ENCODE assay signal across 10 cellular contexts in genomic region chr12:89333564-89334252, GRCh38. TPM values are rescaled to one million over a fixed set of nuclear protein-coding genes. Genes with fewer than 3 reads are reported as not detected.
DNase-seq lines count a peak whose midpoint lies in the region; ATAC-seq and TF ChIP-seq lines count a peak whose summit lies in the region.
"Had no signal": no experiment of that assay in that cellular context is flagged by ENCODE, and none has a peak within 500 bp of the region (broad histone marks: within the 10 kb centered on the region; RNA-seq: fewer than 3 reads in every experiment).

No MANE protein-coding gene starts in this region.

- no peaks in the 10 kb centered on the region for H3K27me3 Mint-ChIP-seq in chondrocyte (ENCODE audit: low read depth)

- TF ChIP-seq CTCF in right atrium auricular region (IDR thresholded peaks at IDR 0.05) (no peak), chondrocyte (IDR thresholded peaks at IDR 0.05) (no peak), transverse colon (IDR thresholded peaks at IDR 0.05) (no peak), ascending aorta (IDR thresholded peaks at IDR 0.05) (no peak)

- H3K9me3 Mint-ChIP-seq in chondrocyte (ENCODE audit: low read depth) = peaks cover 13% of the 10 kb centered on the region

- DNase-seq in Right ventricle myocardium inferior (ENCODE audit: missing footprints) (no peak), right atrium auricular region (ENCODE audit: low spot score) (no peak), Kasumi-1 (lab: John Stamatoyannopoulos, UW) (peak; percentile 43 to 46), chondrocyte (ENCODE audit: low spot score) (no peak), transverse colon (peak; percentile 49), ascending aorta (ENCODE audit: low spot score in 2 of 2) (no peak), mesenteric fat pad (ENCODE audit: low spot score) (no peak)
- DNase-seq: CD8-positive, alpha-beta T cell; stomach had no signal

- H3K27me3 ChIP-seq in right atrium auricular region (no peaks in the 10 kb centered on the region), transverse colon (no peaks in the 10 kb centered on the region), ascending aorta (no peaks in the 10 kb centered on the region)
- H3K27me3 ChIP-seq: stomach had no signal

- H3K4me1 Mint-ChIP-seq in chondrocyte (ENCODE audit: low read depth) = peaks cover 7% of the 10 kb centered on the region

- in situ Hi-C loops in transverse colon (cut with MboI; ENCODE audit: low pct_ligation_motif_present in 1 of 4, low pct_unique_long_range_greater_than_20kb in 1 of 4, low sequenced_read_pairs in 3 of 4) = no loop called here

- H3K4me3 ChIP-seq in right atrium auricular region (no peak overlapping the region), transverse colon (no peak overlapping the region), ascending aorta (no peak overlapping the region)
- H3K4me3 ChIP-seq: stomach had no signal

- TF ChIP-seq EP300 in transverse colon (IDR thresholded peaks at IDR 0.05; ENCODE audit: low read depth) = no peak

- no peak overlapping the region for H3K4me3 Mint-ChIP-seq in chondrocyte (ENCODE audit: unreplicated experiment)
- H3K4me3 Mint-ChIP-seq: CD8-positive, alpha-beta T cell had no signal

- no peaks in the 10 kb centered on the region for H3K9me3 ChIP-seq in right atrium auricular region
- H3K9me3 ChIP-seq in transverse colon = peaks cover 0 to 3% of the 10 kb centered on the region in 2 donors
- H3K9me3 ChIP-seq in ascending aorta = peaks cover 0 to 7% of the 10 kb centered on the region in 2 donors

- WGBS in transverse colon (ENCODE audit: low coverage in 1 of 2), 2 donors = 26 to 52% methylated on average over 2 to 4 of the region's 4 CpGs

- peaks cover 5% of the 10 kb centered on the region for H3K36me3 Mint-ChIP-seq in chondrocyte (ENCODE audit: low read depth)
- H3K36me3 Mint-ChIP-seq: CD8-positive, alpha-beta T cell had no signal

- H3K27ac ChIP-seq in right atrium auricular region (no peak overlapping the region), transverse colon (peak overlapping the region in 2 of 4 donors; percentile 13 to 43), ascending aorta (no peak overlapping the region)

- H3K27ac Mint-ChIP-seq in chondrocyte (ENCODE audit: unreplicated experiment) = peak overlapping the region; percentile 22
- H3K27ac Mint-ChIP-seq: CD8-positive, alpha-beta T cell had no signal

- ATAC-seq in Right ventricle myocardium inferior = peak; percentile 60
- ATAC-seq in HG02938 (IDR thresholded peaks at IDR 0.05; ENCODE audit: unreplicated experiment) = no peak
- ATAC-seq: CD8-positive, alpha-beta T cell had no signal

- H3K36me3 ChIP-seq in right atrium auricular region = no peaks in the 10 kb centered on the region
- no peaks in the 10 kb centered on the region for H3K36me3 ChIP-seq in transverse colon
- no peaks in the 10 kb centered on the region for H3K36me3 ChIP-seq in ascending aorta
- H3K36me3 ChIP-seq: stomach had no signal

- TF ChIP-seq POLR2A in transverse colon (IDR thresholded peaks at IDR 0.05) = no peak

- intact Hi-C loops in Right ventricle myocardium inferior (cut with DNase I) = no loop called here
- intact Hi-C loops in transverse colon (cut with DNase I; ENCODE audit: low total_unique reads) = no loop called here
- intact Hi-C loops in ascending aorta (cut with DNase I) = no loop called here

- H3K4me1 ChIP-seq in right atrium auricular region (no peaks in the 10 kb centered on the region), transverse colon (peaks cover 0 to 11% (median 0%) of the 10 kb centered on the region in 4 donors), ascending aorta (no peaks in the 10 kb centered on the region)
- H3K4me1 ChIP-seq: stomach had no signal

RNA-seq across cellular contexts. Expression of gene DUSP6, which starts 18.6 kb away (rescaled TPM):
- total RNA-seq in Right ventricle myocardium inferior = 25.0 TPM
- total RNA-seq in right atrium auricular region = 10 to 100 TPM; 25.7 to 54.1 TPM
- 5.9 to 9.9 TPM (median 8.3 TPM) in 3 replicates for total RNA-seq in chondrocyte
- 10 to 100 TPM; 22.9 to 83.4 (median 53.2) TPM for total RNA-seq in transverse colon
- 370 TPM for total RNA-seq in ascending aorta
- total RNA-seq in mesenteric fat pad = 153 TPM

Comparison
In these comparisons a context has a peak if more than half of its experiments do, and no peak if none do; other contexts are left out.
1. DNase-seq: peak in Kasumi-1 (2 of 2) and transverse colon (single experiment); none in Right ventricle myocardium inferior (single experiment), right atrium auricular region (single experiment), chondrocyte (single experiment), ascending aorta (0 of 2) and mesenteric fat pad (single experiment).